ENCODE assay signal across 2 cellular contexts in the genomic region with DNA sequence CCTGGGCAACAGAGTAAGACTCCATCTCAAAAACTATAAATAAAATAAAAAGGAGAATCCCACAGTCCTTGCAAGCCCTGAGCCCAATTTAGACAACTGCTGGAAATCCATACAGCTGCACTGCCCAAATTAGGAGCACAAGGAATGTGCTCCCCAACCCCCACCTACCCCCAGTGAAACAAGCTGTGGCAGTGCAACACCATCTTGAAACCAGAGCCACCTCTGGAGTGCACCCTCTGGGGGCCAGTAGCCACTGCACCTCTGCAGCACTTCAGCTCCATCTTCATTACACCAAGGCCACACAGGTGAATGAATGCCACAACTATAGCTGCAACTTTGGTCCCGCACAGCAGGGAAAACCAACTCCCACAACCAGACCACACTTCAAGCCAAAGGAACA.
TF ChIP-seq lines count a peak whose summit lies in the region.

No MANE protein-coding gene starts in this region.

TF ChIP-seq in GM23338, 12 proteins besides CTCF, POLR2A, EP300 and RAD21:
- TF ChIP-seq NANOG (IDR thresholded peaks at IDR 0.05; ENCODE audit: borderline replicate concordance) (no peak), REST (IDR thresholded peaks at IDR 0.05; ENCODE audit: unreplicated experiment) (no peak), CREB1 (CRISPR knock-in tag; IDR thresholded peaks at IDR 0.05; ENCODE audit: low read depth) (no peak), POLR2AphosphoS5 (IDR thresholded peaks at IDR 0.05; ENCODE audit: low read depth) (no peak), JUNB (IDR thresholded peaks at IDR 0.05; ENCODE audit: unreplicated experiment) (no peak), EZH2 (IDR thresholded peaks at IDR 0.05; ENCODE audit: low read depth, unreplicated experiment) (no peak), EZH2phosphoT487 (IDR thresholded peaks at IDR 0.05; ENCODE audit: unreplicated experiment) (no peak), ZNF331 (CRISPR knock-in tag; IDR thresholded peaks at IDR 0.05; ENCODE audit: low read depth) (no peak)
- TF ChIP-seq, protein P1, sequence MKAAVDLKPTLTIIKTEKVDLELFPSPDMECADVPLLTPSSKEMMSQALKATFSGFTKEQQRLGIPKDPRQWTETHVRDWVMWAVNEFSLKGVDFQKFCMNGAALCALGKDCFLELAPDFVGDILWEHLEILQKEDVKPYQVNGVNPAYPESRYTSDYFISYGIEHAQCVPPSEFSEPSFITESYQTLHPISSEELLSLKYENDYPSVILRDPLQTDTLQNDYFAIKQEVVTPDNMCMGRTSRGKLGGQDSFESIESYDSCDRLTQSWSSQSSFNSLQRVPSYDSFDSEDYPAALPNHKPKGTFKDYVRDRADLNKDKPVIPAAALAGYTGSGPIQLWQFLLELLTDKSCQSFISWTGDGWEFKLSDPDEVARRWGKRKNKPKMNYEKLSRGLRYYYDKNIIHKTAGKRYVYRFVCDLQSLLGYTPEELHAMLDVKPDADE (IDR thresholded peaks at IDR 0.05) = no peak
- TF ChIP-seq, protein P2, sequence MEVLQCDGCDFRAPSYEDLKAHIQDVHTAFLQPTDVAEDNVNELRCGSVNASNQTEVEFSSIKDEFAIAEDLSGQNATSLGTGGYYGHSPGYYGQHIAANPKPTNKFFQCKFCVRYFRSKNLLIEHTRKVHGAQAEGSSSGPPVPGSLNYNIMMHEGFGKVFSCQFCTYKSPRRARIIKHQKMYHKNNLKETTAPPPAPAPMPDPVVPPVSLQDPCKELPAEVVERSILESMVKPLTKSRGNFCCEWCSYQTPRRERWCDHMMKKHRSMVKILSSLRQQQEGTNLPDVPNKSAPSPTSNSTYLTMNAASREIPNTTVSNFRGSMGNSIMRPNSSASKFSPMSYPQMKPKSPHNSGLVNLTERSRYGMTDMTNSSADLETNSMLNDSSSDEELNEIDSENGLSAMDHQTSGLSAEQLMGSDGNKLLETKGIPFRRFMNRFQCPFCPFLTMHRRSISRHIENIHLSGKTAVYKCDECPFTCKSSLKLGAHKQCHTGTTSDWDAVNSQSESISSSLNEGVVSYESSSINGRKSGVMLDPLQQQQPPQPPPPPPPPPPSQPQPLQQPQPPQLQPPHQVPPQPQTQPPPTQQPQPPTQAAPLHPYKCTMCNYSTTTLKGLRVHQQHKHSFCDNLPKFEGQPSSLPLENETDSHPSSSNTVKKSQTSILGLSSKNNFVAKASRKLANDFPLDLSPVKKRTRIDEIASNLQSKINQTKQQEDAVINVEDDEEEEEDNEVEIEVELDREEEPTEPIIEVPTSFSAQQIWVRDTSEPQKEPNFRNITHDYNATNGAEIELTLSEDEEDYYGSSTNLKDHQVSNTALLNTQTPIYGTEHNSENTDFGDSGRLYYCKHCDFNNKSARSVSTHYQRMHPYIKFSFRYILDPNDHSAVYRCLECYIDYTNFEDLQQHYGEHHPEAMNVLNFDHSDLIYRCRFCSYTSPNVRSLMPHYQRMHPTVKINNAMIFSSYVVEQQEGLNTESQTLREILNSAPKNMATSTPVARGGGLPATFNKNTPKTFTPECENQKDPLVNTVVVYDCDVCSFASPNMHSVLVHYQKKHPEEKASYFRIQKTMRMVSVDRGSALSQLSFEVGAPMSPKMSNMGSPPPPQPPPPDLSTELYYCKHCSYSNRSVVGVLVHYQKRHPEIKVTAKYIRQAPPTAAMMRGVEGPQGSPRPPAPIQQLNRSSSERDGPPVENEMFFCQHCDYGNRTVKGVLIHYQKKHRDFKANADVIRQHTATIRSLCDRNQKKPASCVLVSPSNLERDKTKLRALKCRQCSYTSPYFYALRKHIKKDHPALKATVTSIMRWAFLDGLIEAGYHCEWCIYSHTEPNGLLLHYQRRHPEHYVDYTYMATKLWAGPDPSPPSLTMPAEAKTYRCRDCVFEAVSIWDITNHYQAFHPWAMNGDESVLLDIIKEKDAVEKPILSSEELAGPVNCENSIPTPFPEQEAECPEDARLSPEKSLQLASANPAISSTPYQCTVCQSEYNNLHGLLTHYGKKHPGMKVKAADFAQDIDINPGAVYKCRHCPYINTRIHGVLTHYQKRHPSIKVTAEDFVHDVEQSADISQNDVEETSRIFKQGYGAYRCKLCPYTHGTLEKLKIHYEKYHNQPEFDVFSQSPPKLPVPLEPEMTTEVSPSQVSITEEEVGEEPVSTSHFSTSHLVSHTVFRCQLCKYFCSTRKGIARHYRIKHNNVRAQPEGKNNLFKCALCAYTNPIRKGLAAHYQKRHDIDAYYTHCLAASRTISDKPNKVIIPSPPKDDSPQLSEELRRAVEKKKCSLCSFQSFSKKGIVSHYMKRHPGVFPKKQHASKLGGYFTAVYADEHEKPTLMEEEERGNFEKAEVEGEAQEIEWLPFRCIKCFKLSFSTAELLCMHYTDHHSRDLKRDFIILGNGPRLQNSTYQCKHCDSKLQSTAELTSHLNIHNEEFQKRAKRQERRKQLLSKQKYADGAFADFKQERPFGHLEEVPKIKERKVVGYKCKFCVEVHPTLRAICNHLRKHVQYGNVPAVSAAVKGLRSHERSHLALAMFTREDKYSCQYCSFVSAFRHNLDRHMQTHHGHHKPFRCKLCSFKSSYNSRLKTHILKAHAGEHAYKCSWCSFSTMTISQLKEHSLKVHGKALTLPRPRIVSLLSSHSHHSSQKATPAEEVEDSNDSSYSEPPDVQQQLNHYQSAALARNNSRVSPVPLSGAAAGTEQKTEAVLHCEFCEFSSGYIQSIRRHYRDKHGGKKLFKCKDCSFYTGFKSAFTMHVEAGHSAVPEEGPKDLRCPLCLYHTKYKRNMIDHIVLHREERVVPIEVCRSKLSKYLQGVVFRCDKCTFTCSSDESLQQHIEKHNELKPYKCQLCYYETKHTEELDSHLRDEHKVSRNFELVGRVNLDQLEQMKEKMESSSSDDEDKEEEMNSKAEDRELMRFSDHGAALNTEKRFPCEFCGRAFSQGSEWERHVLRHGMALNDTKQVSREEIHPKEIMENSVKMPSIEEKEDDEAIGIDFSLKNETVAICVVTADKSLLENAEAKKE (CRISPR knock-in tag; IDR thresholded peaks at IDR 0.05) = no peak
TF ChIP-seq in GM23338: peak in this region for 0.

TF ChIP-seq in K562, 482 proteins besides CTCF, POLR2A, EP300 and RAD21 (continued from another document):
- no peak for TF ChIP-seq ZNF511 (CRISPR knock-in tag; IDR thresholded peaks at IDR 0.05)
- no peak for TF ChIP-seq EP400 (IDR thresholded peaks at IDR 0.05)
- TF ChIP-seq ZNF184 (CRISPR knock-in tag; IDR thresholded peaks at IDR 0.05) = no peak
- TF ChIP-seq FOXJ2 (tag; IDR thresholded peaks at IDR 0.05) = no peak
- no peak for TF ChIP-seq ZBTB33 (CRISPR knock-in tag; IDR thresholded peaks at IDR 0.05)
- TF ChIP-seq COPS2 (conservative IDR thresholded peaks at IDR 0.05) = no peak
- no peak for TF ChIP-seq ESRRB (CRISPR knock-in tag; IDR thresholded peaks at IDR 0.05; ENCODE audit: borderline replicate concordance)
- TF ChIP-seq GABPB1 (CRISPR knock-in tag; IDR thresholded peaks at IDR 0.05) = no peak
- TF ChIP-seq FOXP4 (CRISPR knock-in tag; IDR thresholded peaks at IDR 0.05; ENCODE audit: borderline replicate concordance) = no peak
- no peak for TF ChIP-seq HCFC1 (IDR thresholded peaks at IDR 0.05; ENCODE audit: low read depth, low read length)
- no peak for TF ChIP-seq MYC (IDR thresholded peaks at IDR 0.05; ENCODE audit: low read depth, low read length)
- TF ChIP-seq MYC (CRISPR knock-in tag; IDR thresholded peaks at IDR 0.05; ENCODE audit: borderline replicate concordance, low read depth) = no peak
- TF ChIP-seq, protein P3, sequence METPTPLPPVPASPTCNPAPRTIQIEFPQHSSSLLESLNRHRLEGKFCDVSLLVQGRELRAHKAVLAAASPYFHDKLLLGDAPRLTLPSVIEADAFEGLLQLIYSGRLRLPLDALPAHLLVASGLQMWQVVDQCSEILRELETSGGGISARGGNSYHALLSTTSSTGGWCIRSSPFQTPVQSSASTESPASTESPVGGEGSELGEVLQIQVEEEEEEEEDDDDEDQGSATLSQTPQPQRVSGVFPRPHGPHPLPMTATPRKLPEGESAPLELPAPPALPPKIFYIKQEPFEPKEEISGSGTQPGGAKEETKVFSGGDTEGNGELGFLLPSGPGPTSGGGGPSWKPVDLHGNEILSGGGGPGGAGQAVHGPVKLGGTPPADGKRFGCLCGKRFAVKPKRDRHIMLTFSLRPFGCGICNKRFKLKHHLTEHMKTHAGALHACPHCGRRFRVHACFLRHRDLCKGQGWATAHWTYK (CRISPR knock-in tag; IDR thresholded peaks at IDR 0.05) = no peak
- TF ChIP-seq EGR1 (conservative IDR thresholded peaks at IDR 0.05) = no peak
- TF ChIP-seq PPARD (CRISPR knock-in tag; IDR thresholded peaks at IDR 0.05) = no peak
- no peak for TF ChIP-seq BACH1 (tag; IDR thresholded peaks at IDR 0.05)
- TF ChIP-seq THRAP3 (IDR thresholded peaks at IDR 0.05; ENCODE audit: borderline replicate concordance) = no peak
- TF ChIP-seq HDGF (IDR thresholded peaks at IDR 0.05) = no peak
- TF ChIP-seq HBP1 (CRISPR knock-in tag; IDR thresholded peaks at IDR 0.05) = no peak
